Comparison of ENCODE assay signal across 1 cellular context in the genomic region with DNA sequence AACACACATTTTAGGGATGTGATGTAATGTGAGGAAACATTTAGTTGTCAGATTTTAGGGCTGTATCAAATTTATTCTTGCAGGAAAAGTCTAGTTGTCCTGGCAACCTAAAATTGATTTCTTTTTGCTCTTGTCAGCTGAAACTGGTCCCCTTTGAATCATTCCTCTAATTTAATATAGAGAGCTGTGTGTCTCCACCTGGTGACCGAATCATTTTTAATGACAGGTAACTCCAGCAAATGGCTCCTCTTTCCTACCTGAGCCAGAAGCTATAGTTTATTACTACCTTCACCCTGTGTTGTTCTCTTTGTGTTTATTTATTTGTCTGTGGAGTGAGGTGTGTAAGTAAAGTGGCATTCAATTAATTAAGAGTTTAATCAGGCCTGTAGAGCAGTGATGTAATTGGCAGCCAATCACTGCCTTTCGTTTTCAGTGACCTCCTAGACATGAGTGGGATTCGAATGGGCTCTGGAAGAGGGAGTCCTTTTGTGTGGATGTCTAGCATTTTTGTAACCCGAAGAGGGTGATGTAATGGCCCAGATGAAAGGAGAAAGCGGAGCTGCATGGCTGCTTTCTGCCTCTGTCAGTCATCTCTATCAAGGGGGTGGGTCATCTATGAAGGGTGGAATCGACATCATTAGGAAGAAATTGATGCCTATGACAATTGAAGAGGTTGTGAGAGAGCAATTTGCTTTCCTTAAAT.
TF ChIP-seq lines count a peak whose summit lies in the region.

No MANE protein-coding gene starts in this region.

TF ChIP-seq in HEK293, 187 proteins besides CTCF, POLR2A, EP300 and RAD21 (continued from another document):
- TF ChIP-seq ZNF555 (tag by site-specific recombination; conservative IDR thresholded peaks at IDR 0.05) (no peak), SP7 (tag by site-specific recombination; IDR thresholded peaks at IDR 0.05) (peak; percentile 66; the same call in 1 of the 2 replicates), ZFP69B (tag by site-specific recombination; IDR thresholded peaks at IDR 0.05) (peak; percentile 32; the same call in 1 of the 2 replicates), ZBTB44 (tag by site-specific recombination; IDR thresholded peaks at IDR 0.05) (peak; percentile 40; the same call in 1 of the 2 replicates), ZNF114 (tag by site-specific recombination; IDR thresholded peaks at IDR 0.05) (no peak), ZNF391 (tag by site-specific recombination; IDR thresholded peaks at IDR 0.05; ENCODE audit: borderline replicate concordance, low read depth) (no peak), ZNF404 (tag by site-specific recombination; IDR thresholded peaks at IDR 0.05) (no peak), PBX3 (CRISPR knock-in tag; IDR thresholded peaks at IDR 0.05) (no peak), ZNF623 (tag by site-specific recombination; IDR thresholded peaks at IDR 0.05) (no peak), KLF7 (tag by site-specific recombination; IDR thresholded peaks at IDR 0.05; ENCODE audit: borderline replicate concordance) (no peak), MYNN (tag by site-specific recombination; IDR thresholded peaks at IDR 0.05; ENCODE audit: borderline replicate concordance) (0 out of 2 replicates have a peak, but pooled peaks have one; percentile 27), KLF16 (tag by site-specific recombination; IDR thresholded peaks at IDR 0.05) (no peak), ZNF544 (tag by site-specific recombination; IDR thresholded peaks at IDR 0.05) (no peak), IKZF3 (tag by site-specific recombination; IDR thresholded peaks at IDR 0.05) (peak; percentile 54; the same call in 1 of the 2 replicates)
